Comparison of ENCODE assay signal across 8 cellular contexts in the genomic region with DNA sequence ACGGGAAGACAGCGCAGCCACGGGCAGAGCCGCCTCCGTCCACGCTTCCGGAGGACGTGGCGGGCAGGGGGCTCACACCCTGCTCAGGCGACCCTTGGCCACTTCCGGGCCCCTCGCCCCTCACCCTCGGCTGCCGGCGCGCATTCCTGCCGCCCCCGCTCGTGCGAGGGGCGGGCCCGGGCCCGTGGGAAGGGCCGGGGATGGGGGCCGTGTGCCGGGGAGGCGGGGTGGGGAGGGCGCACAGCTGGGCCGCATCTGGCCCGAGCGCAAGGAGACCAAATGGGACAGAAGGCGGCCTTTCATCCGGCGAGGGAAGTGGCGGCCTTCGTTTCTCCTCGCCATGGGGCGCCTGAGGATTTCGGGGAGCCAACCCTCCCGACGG. TPM values are rescaled to one million over a fixed set of nuclear protein-coding genes. Genes with fewer than 3 reads are reported as not detected.
DNase-seq lines count a peak whose midpoint lies in the region; ATAC-seq, FAIRE-seq and TF ChIP-seq lines count a peak whose summit lies in the region.

No MANE protein-coding gene starts in this region.

- H3K27ac ChIP-seq in PC-3 (ENCODE audit: low read length) (no peak overlapping the region), esophagus muscularis mucosa (replicated peaks in 1 of 4) (peak overlapping the region in 1 of 4 donors; percentile 54), pancreas (no peak overlapping the region)

- H3K27me3 ChIP-seq in Caco-2 (replicated peaks; ENCODE audit: control insufficient read depth, insufficient read depth, low read length) = no peaks in the 10 kb centered on the region
- no peaks in the 10 kb centered on the region for H3K27me3 ChIP-seq in PC-3 (ENCODE audit: low read length)
- H3K27me3 ChIP-seq in esophagus muscularis mucosa = peaks cover 0 to 55% (median 30%) of the 10 kb centered on the region in 4 donors
- H3K27me3 ChIP-seq in pancreas = no peaks in the 10 kb centered on the region

- H3K27ac Mint-ChIP-seq in Caco-2 (ENCODE audit: unreplicated experiment) = no peak overlapping the region

- TF ChIP-seq CTCF in Caco-2 (IDR thresholded peaks at IDR 0.05; ENCODE audit: insufficient read depth in 1 of 2, low read depth in 1 of 2, low read length in 1 of 2, severe bottlenecking in 1 of 2, unreplicated experiment in 1 of 2) (no peak), PC-3 (conservative IDR thresholded peaks at IDR 0.05; ENCODE audit: low read depth, low read length) (no peak), esophagus muscularis mucosa (IDR thresholded peaks at IDR 0.05) (no peak), pancreas (IDR thresholded peaks at IDR 0.05) (no peak), GM13976 (IDR thresholded peaks at IDR 0.05; ENCODE audit: borderline replicate concordance, control extremely low read depth, extremely low read depth, insufficient read depth, missing control alignments) (no peak)

- no peak for TF ChIP-seq EP300 in esophagus muscularis mucosa (IDR thresholded peaks at IDR 0.05)

- in situ Hi-C loops in GM13976 (cut with MboI; ENCODE audit: low sequenced_read_pairs, unreplicated experiment) = no loop called here

- H3F3A ChIP-seq in PC-3 (ENCODE audit: low read length, unreplicated experiment) = no peaks in the 10 kb centered on the region

- H3K4me1 Mint-ChIP-seq in Caco-2 (ENCODE audit: low read depth, unreplicated experiment) = peaks cover 13% of the 10 kb centered on the region

- ATAC-seq in PC-3 (no peak), pancreas (no peak), left lobe of liver (no peak)

- H3K4me3 ChIP-seq in Caco-2 (ENCODE audit: low read depth, low read length) = peak overlapping the region; percentile 56
- H3K4me3 ChIP-seq in PC-3 (ENCODE audit: low read length) = no peak overlapping the region; the same call in 1 of the 2 replicates
- peak overlapping the region; percentile 62 to 71 (median 64) for H3K4me3 ChIP-seq in esophagus muscularis mucosa
- H3K4me3 ChIP-seq in pancreas = peak overlapping the region in 3 of 4 donors; percentile 38 to 80 (median 72)

- H3K79me2 ChIP-seq in PC-3 (ENCODE audit: low read length) = peaks cover 8% of the 10 kb centered on the region; the same call in 1 of the 2 replicates

- peaks cover 14% of the 10 kb centered on the region for H3K36me3 Mint-ChIP-seq in Caco-2 (ENCODE audit: insufficient read depth, unreplicated experiment)

- H3K9ac ChIP-seq in PC-3 (ENCODE audit: low read length) = no peak overlapping the region

- no peaks in the 10 kb centered on the region for H4K20me1 ChIP-seq in PC-3 (ENCODE audit: low read length)

- no peaks in the 10 kb centered on the region for H3K27me3 Mint-ChIP-seq in Caco-2 (ENCODE audit: insufficient read depth, unreplicated experiment)

- DNase-seq in Caco-2 (no peak), PC-3 (no peak), esophagus muscularis mucosa (ENCODE audit: extremely low spot score) (no peak), pancreas (no peak), GM13976 (ENCODE audit: low spot score) (no peak), SHP77 treated with DMSO at 0.1 percent for 48 hours (lab: John Stamatoyannopoulos, UW) (no peak), NCI-H526 treated with DMSO at 0.1 percent for 48 hours (lab: John Stamatoyannopoulos, UW) (no peak), left lobe of liver (ENCODE audit: low spot score) (no peak)

- no peaks in the 10 kb centered on the region for H3K9me3 ChIP-seq in Caco-2
- H3K9me3 ChIP-seq in PC-3 (ENCODE audit: low read length) = no peaks in the 10 kb centered on the region
- H3K9me3 ChIP-seq in esophagus muscularis mucosa = no peaks in the 10 kb centered on the region
- no peaks in the 10 kb centered on the region for H3K9me3 ChIP-seq in pancreas

- intact Hi-C loops in Caco-2 (cut with micrococcal nuclease; ENCODE audit: unreplicated experiment) = loop anchor here (2.0 kb wide), 1 partner anchor 40 kb away; a partner anchor contains a TSS
- intact Hi-C loops in PC-3 (cut with micrococcal nuclease) = loop anchor here (5.0 kb wide), 1 partner anchor 41 kb away; a partner anchor contains a TSS
- intact Hi-C loops in esophagus muscularis mucosa (cut with DNase I) = no loop called here
- intact Hi-C loops in pancreas (cut with DNase I) = no loop called here

- CTCF ChIA-PET in Caco-2 (lab: Charles Lee) (no interaction called here), PC-3 (lab: Charles Lee) (interaction anchor here (0.7 kb wide), 1 partner anchor 17 kb away, joined by 3 read pairs; no protein-coding TSS in a partner anchor)

- peaks cover 35% of the 10 kb centered on the region for H3K4me1 ChIP-seq in Caco-2
- peaks cover 42% of the 10 kb centered on the region for H3K4me1 ChIP-seq in PC-3 (ENCODE audit: insufficient read depth, low read length)
- peaks cover 35 to 54% (median 48%) of the 10 kb centered on the region in 4 donors for H3K4me1 ChIP-seq in esophagus muscularis mucosa
- H3K4me1 ChIP-seq in pancreas = peaks cover 0 to 25% (median 10%) of the 10 kb centered on the region in 3 donors

- H2AFZ ChIP-seq in PC-3 (ENCODE audit: low read length) = peak overlapping the region; percentile 73

- no peaks in the 10 kb centered on the region for H3K9me2 ChIP-seq in PC-3 (replicated peaks; ENCODE audit: low read length)

- TF ChIP-seq POLR2A in esophagus muscularis mucosa (IDR thresholded peaks at IDR 0.05; ENCODE audit: low read depth) = no peak

- no peaks in the 10 kb centered on the region for H3K36me3 ChIP-seq in Caco-2 (ENCODE audit: control insufficient read depth, insufficient read depth, low read length)
- H3K36me3 ChIP-seq in PC-3 (ENCODE audit: low read depth, low read length) = no peaks in the 10 kb centered on the region
- no peaks in the 10 kb centered on the region for H3K36me3 ChIP-seq in esophagus muscularis mucosa
- no peaks in the 10 kb centered on the region for H3K36me3 ChIP-seq in pancreas

- H3K9me3 Mint-ChIP-seq in Caco-2 (ENCODE audit: unreplicated experiment) = no peaks in the 10 kb centered on the region

- POLR2A ChIA-PET in Caco-2 (lab: Charles Lee) = no interaction called here
- POLR2A ChIA-PET in PC-3 (lab: Charles Lee; ENCODE audit: unreplicated experiment) = no interaction called here

- no peak for FAIRE-seq in pancreas (lab: Jason Lieb, UNC)

- no TSS peak for BruUV-seq in Caco-2 (replicated peaks; lab: Mats Ljungman, UMichigan)
- no TSS peak for BruUV-seq in PC-3 (replicated peaks; lab: Mats Ljungman, UMichigan)

- H3K4me2 ChIP-seq in PC-3 (ENCODE audit: low read length) = peak overlapping the region; percentile 79

- peak overlapping the region; percentile 65 for H3K4me3 Mint-ChIP-seq in Caco-2 (ENCODE audit: unreplicated experiment)

- 20% methylated on average over 11 of the region's 41 CpGs for WGBS in esophagus muscularis mucosa
- 23 to 24% methylated on average over 40 to 41 of the region's 41 CpGs for WGBS in pancreas, 2 donors

RNA-seq across cellular contexts. Expression of a gene that starts 0.8 kb away (rescaled TPM):
- 4.5 and 5.1 TPM in 2 replicates for total RNA-seq in Caco-2 (2022)
- 4.8 and 7.7 TPM in 2 replicates for total RNA-seq in PC-3 (2014; rRNA removed)
- total RNA-seq in esophagus muscularis mucosa = 10 to 100 TPM in 1 of 4 donors, 1 to 10 TPM in 3; 6.1 to 10.7 (median 8.3) TPM
- 10 to 100 TPM; 28.2 to 66.8 (median 41.5) TPM for total RNA-seq in pancreas
- 10 to 100 TPM; 37.2 to 42.1 TPM for polyA plus RNA-seq in pancreas
- 1.2 TPM for total RNA-seq in left lobe of liver

RNA-seq across cellular contexts. Expression of a gene that starts 36.6 kb away (rescaled TPM):
- 33.2 and 33.5 TPM in 2 replicates for total RNA-seq in Caco-2 (2022)
- total RNA-seq in PC-3 (2014; rRNA removed) = 65.2 and 76.3 TPM in 2 replicates
- total RNA-seq in esophagus muscularis mucosa = 10 to 100 TPM; 22.0 to 43.8 (median 32.7) TPM
- 10 to 100 TPM; 11.8 to 18.1 (median 13.6) TPM for total RNA-seq in pancreas
- 10 to 100 TPM; 44.7 to 54.4 TPM for polyA plus RNA-seq in pancreas
- total RNA-seq in left lobe of liver = 15.6 TPM

RNA-seq across cellular contexts. Expression of a gene that starts 40.1 kb away (rescaled TPM):
- 13.4 and 18.7 TPM in 2 replicates for total RNA-seq in Caco-2 (2022)
- total RNA-seq in PC-3 (2014; rRNA removed) = 9.7 and 24.7 TPM in 2 replicates
- 10 to 100 TPM; 13.0 to 22.4 (median 18.0) TPM for total RNA-seq in esophagus muscularis mucosa
- 10 to 100 TPM in 4 of 6 donors, 1 to 10 TPM in 2; 8.8 to 14.1 (median 12.1) TPM for total RNA-seq in pancreas
- 10 to 100 TPM in 1 of 2 donors, 1 to 10 TPM in 1; 8.8 to 10.9 TPM for polyA plus RNA-seq in pancreas
- total RNA-seq in left lobe of liver = 5.7 TPM

RNA-seq across cellular contexts. Expression of a gene that starts 42.5 kb away (rescaled TPM):
- total RNA-seq in Caco-2 (2022) (not detected in 2 replicates), PC-3 (2014; rRNA removed) (not detected in 2 replicates), esophagus muscularis mucosa (not detected), pancreas (not detected), left lobe of liver (not detected)
- polyA plus RNA-seq in pancreas = not detected

Comparison
In these comparisons a context has a peak if more than half of its experiments do, and no peak if none do; other contexts are left out.
1. intact Hi-C loops: an anchor here in Caco-2 (2.0 kb wide) and PC-3 (5.0 kb wide); none called in esophagus muscularis mucosa and pancreas.